In the genomic region with DNA sequence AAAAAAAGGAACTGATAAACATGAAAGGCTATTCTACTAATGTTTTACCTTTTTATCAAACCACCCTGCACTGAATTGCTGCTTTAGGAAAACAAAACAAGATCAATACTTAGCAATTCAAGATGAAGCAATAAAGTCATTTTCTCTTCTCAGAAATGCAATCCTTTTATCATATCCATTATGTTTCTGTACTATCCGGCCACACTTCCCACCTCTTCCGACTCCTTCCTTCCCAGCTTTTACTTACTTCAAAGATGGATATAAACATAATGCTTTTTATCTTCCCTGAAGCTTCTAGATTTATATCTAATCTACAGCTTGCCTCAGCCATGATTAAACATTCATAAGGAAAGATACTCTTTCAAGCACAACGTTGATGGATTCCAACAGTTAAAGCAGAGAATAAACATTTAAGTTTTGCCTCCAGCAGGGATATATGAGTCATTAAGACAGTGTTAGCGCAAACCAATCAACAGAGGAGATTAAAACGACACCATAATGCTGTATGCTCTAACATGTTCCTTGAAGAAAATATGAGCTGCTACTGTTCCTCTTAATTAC, we compare ENCODE assay signal across 12 cellular contexts.
DNase-seq lines count a peak whose midpoint lies in the region; ATAC-seq and TF ChIP-seq lines count a peak whose summit lies in the region.
"Had no signal": no experiment of that assay in that cellular context is flagged by ENCODE, and none has a peak within 500 bp of the region (broad histone marks: within the 10 kb centered on the region; RNA-seq: fewer than 3 reads in every experiment).

No MANE protein-coding gene starts in this region.

- TF ChIP-seq CTCF in WI38 (IDR thresholded peaks at IDR 0.05; ENCODE audit: low read depth, low read length) (no peak), fibroblast of the aortic adventitia (IDR thresholded peaks at IDR 0.05; ENCODE audit: insufficient read depth, low read length) (no peak), retinal pigment epithelial cell (conservative IDR thresholded peaks at IDR 0.05; ENCODE audit: low read depth, low read length) (no peak), coronary artery (IDR thresholded peaks at IDR 0.05) (no peak)

- no peak for ATAC-seq in activated naive CD4-positive, alpha-beta T cell treated with anti-CD3 and anti-CD28 coated beads, Interleukin-2, amount 50 U/mL, for 72 hours
- ATAC-seq: stimulated activated naive CD8-positive, alpha-beta T cell treated with anti-CD3 and anti-CD28 coated beads, Interleukin-15, Interleukin-2, amounts not matched to agents 100 U/mL and 50 U/mL, for 24 hours had no signal

- H3K36me3 Mint-ChIP-seq in activated naive CD4-positive, alpha-beta T cell treated with anti-CD3 and anti-CD28 coated beads, Interleukin-2, amount 50 U/mL, for 72 hours = peaks cover 17 to 26% of the 10 kb centered on the region in 2 donors

- H3K27ac ChIP-seq in coronary artery = no peak overlapping the region

- peaks cover 4 to 11% of the 10 kb centered on the region in 2 donors for H3K9me3 Mint-ChIP-seq in activated naive CD4-positive, alpha-beta T cell treated with anti-CD3 and anti-CD28 coated beads, Interleukin-2, amount 50 U/mL, for 72 hours

- DNase-seq in H4 (ENCODE audit: low spot score) (peak; percentile 69), fibroblast of the aortic adventitia (ENCODE audit: low read depth) (peak; percentile 15), retinal pigment epithelial cell (ENCODE audit: low read depth) (peak; percentile 34), coronary artery (ENCODE audit: low spot score) (no peak), UCSD-AML1 (lab: John Stamatoyannopoulos, UW; ENCODE audit: unreplicated experiment) (no peak), NCI-H69 (lab: John Stamatoyannopoulos, UW) (no peak)
- DNase-seq in activated naive CD4-positive, alpha-beta T cell treated with anti-CD3 and anti-CD28 coated beads, Interleukin-2, amount 50 U/mL, for 72 hours (ENCODE audit: low spot score in 2 of 2) = no peak
- DNase-seq: midbrain; NCI-H1436 treated with DMSO at 0.1 percent for 48 hours; OCI-M1; stimulated activated naive CD8-positive, alpha-beta T cell treated with anti-CD3 and anti-CD28 coated beads, Interleukin-15, Interleukin-2, amounts not matched to agents 100 U/mL and 50 U/mL, for 24 hours had no signal

- H3K27ac Mint-ChIP-seq in activated naive CD4-positive, alpha-beta T cell treated with anti-CD3 and anti-CD28 coated beads, Interleukin-2, amount 50 U/mL, for 72 hours = no peak overlapping the region

- H3K4me3 ChIP-seq in WI38 (ENCODE audit: low read depth, low read length) = peak overlapping the region; percentile 55
- H3K4me3 ChIP-seq in fibroblast of the aortic adventitia (ENCODE audit: low read depth, low read length) = no peak overlapping the region
- H3K4me3 ChIP-seq in retinal pigment epithelial cell (ENCODE audit: low read length) = peak overlapping the region; percentile 30
- no peak overlapping the region for H3K4me3 ChIP-seq in coronary artery

Comparison
In these comparisons a context has a peak if more than half of its experiments do, and no peak if none do; other contexts are left out.
1. DNase-seq: peak in H4 (single experiment), fibroblast of the aortic adventitia (single experiment) and retinal pigment epithelial cell (single experiment); none in coronary artery (single experiment), UCSD-AML1 (single experiment), NCI-H69 (single experiment) and activated naive CD4-positive, alpha-beta T cell treated with anti-CD3 and anti-CD28 coated beads, Interleukin-2, amount 50 U/mL, for 72 hours (0 of 2).
2. H3K4me3 ChIP-seq: peak in WI38 (single experiment) and retinal pigment epithelial cell (single experiment); none in fibroblast of the aortic adventitia (single experiment) and coronary artery (single experiment).